In the genomic region with DNA sequence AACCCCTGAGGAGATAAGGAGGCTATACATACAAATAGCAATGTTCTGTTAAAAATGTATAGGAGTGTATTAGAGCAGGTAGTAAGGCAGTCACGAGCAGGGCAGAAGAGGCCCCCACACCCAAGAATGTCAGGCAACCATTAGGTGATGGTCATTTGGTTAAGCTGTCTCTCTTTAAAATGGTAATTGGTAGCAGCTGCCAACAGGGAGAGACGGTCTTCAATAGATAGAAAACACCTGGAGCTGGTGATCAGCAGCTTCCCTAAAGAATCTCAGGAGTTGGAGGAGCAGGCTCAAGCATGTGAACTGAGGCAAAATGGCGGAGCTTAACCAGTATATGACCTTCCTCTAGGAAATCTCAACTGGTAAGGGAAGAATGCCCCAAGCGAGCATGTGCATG, we compare ENCODE assay signal across 25 cellular contexts.
"Had no signal": no experiment of that assay in that cellular context is flagged by ENCODE, and none has a peak within 500 bp of the region (broad histone marks: within the 10 kb centered on the region; RNA-seq: fewer than 3 reads in every experiment).

No MANE protein-coding gene starts in this region.

- H3K4me1 ChIP-seq: Peyer's patch, SJSA1 had no signal

- DNase-seq: IMR-90; Karpas-422; KG1; MG63; NCI-H1092; NCI-H1105 treated with DMSO at 0.1 percent for 48 hours; NCI-H1417 treated with DMSO at 0.1 percent for 48 hours; NCI-H146; NCI-H1694 treated with DMSO at 0.1 percent for 48 hours; NCI-H1930; NCI-H2081; NCI-H2107; NCI-H2227 treated with DMSO at 0.1 percent for 48 hours; NCI-H524; NCI-H526 treated with DMSO at 0.1 percent for 48 hours; NCI-H748 treated with DMSO at 0.1 percent for 48 hours; NK-92 treated with Interleukin-12 subunit alpha and Interleukin-12 subunit beta, amount 100 ng/mL, for 24 hours; OCI-M1; PC-9; Peyer's patch; Right ventricle myocardium superior; SIG-M5 had no signal

- H3K9me3 ChIP-seq: MG63, Peyer's patch, SJSA1 had no signal

- ATAC-seq: HepG2 had no signal

- H3K4me3 ChIP-seq: MG63, PC-9, Peyer's patch, SJSA1, SK-N-MC had no signal

- H3K36me3 ChIP-seq: MG63, Peyer's patch, SJSA1 had no signal

- H3K27ac ChIP-seq: PC-9, Peyer's patch, SJSA1, SK-N-MC had no signal

- H3K27me3 ChIP-seq: MG63, Peyer's patch, SJSA1 had no signal

- FAIRE-seq: HepG2 had no signal
